8 cellular contexts compared by ENCODE assay signal in genomic region chr6:121430514-121431460, GRCh38. TPM values are rescaled to one million over a fixed set of nuclear protein-coding genes. Genes with fewer than 3 reads are reported as not detected.
DNase-seq lines count a peak whose midpoint lies in the region; ATAC-seq and TF ChIP-seq lines count a peak whose summit lies in the region.

No MANE protein-coding gene starts in this region.

- intact Hi-C loops in heart left ventricle (cut with DNase I) = loop anchor here (1.0 to 10.0 kb wide), 13 partner anchors 96 to 964 kb away; partner anchors contain the start of genes HSF2 (in 1 of the 10) and TBC1D32 (in 1 of the 10)

- peak overlapping the region in 1 of 12 donors; percentile 4 for H3K4me3 ChIP-seq in heart left ventricle

- no peaks in the 10 kb centered on the region for H3K27me3 ChIP-seq in heart left ventricle

- no peaks in the 10 kb centered on the region for H3K9me3 ChIP-seq in heart left ventricle

- TF ChIP-seq POLR2A in heart left ventricle (IDR thresholded peaks at IDR 0.05) = no peak

- DNase-seq in SHP77 (lab: John Stamatoyannopoulos, UW) (peak; percentile 2), SHP77 treated with DMSO at 0.1 percent for 48 hours (lab: John Stamatoyannopoulos, UW) (no peak), SK-N-DZ (ENCODE audit: low spot score) (peak; percentile 35), heart left ventricle (no peak), superior temporal gyrus (ENCODE audit: extremely low spot score) (peak; percentile 77), NCI-H128 (lab: John Stamatoyannopoulos, UW; ENCODE audit: unreplicated experiment) (no peak), iPS-NIHi7 (ENCODE audit: extremely low spot score) (no peak)

- H3K36me3 ChIP-seq in heart left ventricle = no peaks in the 10 kb centered on the region

- 47 to 57% (median 53%) methylated on average over 10 of the region's 10 CpGs for WGBS in heart left ventricle, 4 donors

- peaks cover 0 to 13% (median 1%) of the 10 kb centered on the region in 12 donors for H3K4me1 ChIP-seq in heart left ventricle

- TF ChIP-seq CTCF in heart left ventricle (IDR thresholded peaks at IDR 0.05) = peak; percentile 48 to 85 (median 78)

- H3K27ac ChIP-seq in heart left ventricle = peak overlapping the region in 3 of 12 donors; percentile 23 to 44 (median 24)

- ATAC-seq in heart left ventricle (peak in 1 of 4 donors; percentile 37), HG03565 (IDR thresholded peaks at IDR 0.05; ENCODE audit: unreplicated experiment) (no peak)

RNA-seq across cellular contexts. Expression of gene GJA1, which starts 4.7 kb away (rescaled TPM):
- polyA plus RNA-seq in SK-N-DZ (2014; cell fraction: cytosol; rRNA removed) = 0.22 and 0.32 TPM in 2 replicates
- polyA plus RNA-seq in SK-N-DZ (2014; cell fraction: nucleus; rRNA removed) = 0.06 TPM in 1 of 2 replicates, not detected in the other
- total RNA-seq in heart left ventricle = 100 to 1,000 TPM; 158 to 404 (median 233) TPM
- polyA plus RNA-seq in heart left ventricle = 100 to 1,000 TPM; 103 to 121 TPM

Comparison
In these comparisons a context has a peak if more than half of its experiments do, and no peak if none do; other contexts are left out.
1. DNase-seq: peak in SHP77 (2 of 2), SK-N-DZ (single experiment) and superior temporal gyrus (single experiment); none in SHP77 treated with DMSO at 0.1 percent for 48 hours (single experiment), heart left ventricle (0 of 5), NCI-H128 (single experiment) and iPS-NIHi7 (single experiment).